ENCODE assay signal across 8 cellular contexts in the genomic region with DNA sequence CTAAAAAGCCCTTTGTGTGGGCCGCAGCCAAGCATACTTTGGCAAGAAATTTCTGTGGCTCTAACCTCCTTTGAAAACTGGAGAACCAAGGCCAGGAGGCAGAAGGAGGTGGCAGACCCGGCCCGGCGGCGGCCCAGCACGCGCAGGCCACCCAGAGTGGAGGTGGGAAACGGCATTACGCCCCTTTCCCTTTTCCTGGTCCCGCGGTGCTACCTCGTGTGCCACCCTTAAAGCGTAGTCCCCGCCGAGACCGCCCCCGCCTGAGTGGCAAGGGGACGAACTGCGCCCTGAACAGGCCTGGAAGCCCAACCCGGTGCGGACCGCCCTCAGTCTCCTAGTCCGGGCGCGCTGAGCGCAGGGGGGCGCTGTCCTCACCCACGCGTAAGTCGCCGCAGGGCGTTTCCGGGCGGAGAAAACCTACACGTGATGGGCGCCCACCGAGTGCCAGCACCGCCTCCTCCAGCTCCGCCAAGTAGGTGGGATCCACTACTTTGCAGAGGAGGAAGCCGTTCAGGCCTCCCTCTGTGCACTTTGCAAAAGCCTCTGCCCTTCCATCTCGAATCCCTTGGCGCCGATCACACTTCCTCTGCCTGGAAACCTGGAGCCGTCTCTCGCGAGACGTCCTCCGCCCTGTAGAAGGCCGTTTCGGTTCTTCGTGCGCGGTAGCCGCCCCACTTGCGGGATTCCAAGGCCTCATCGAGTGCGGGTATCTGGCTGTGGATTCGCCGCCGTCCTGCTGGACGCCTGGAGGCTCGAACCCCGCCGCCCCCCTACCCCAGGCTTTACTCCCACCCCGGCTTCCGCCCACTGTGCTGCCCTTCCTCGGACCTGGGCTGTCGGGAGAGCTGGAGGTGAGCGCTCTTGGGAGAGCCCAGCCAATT. TPM values are rescaled to one million over a fixed set of nuclear protein-coding genes. Genes with fewer than 3 reads are reported as not detected.
A peak's percentile ranks its signal among the peaks of the same experiment; 100 is the strongest.
DNase-seq lines count a peak whose midpoint lies in the region; ATAC-seq and TF ChIP-seq lines count a peak whose summit lies in the region.

A gene with protein sequence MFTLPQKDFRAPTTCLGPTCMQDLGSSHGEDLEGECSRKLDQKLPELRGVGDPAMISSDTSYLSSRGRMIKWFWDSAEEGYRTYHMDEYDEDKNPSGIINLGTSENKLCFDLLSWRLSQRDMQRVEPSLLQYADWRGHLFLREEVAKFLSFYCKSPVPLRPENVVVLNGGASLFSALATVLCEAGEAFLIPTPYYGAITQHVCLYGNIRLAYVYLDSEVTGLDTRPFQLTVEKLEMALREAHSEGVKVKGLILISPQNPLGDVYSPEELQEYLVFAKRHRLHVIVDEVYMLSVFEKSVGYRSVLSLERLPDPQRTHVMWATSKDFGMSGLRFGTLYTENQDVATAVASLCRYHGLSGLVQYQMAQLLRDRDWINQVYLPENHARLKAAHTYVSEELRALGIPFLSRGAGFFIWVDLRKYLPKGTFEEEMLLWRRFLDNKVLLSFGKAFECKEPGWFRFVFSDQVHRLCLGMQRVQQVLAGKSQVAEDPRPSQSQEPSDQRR (plus strand): TSS at position 420 of the 881 bp plus-strand sequence. CDS start 1,358 bp downstream, outside the sequence.

- no peaks in the 10 kb centered on the region for H3K9me3 ChIP-seq in hepatocyte (ENCODE audit: low read depth)
- H3K9me3 ChIP-seq in aorta (ENCODE audit: control insufficient read depth, low read length): no peaks in the 10 kb centered on the region

- intact Hi-C loops in aorta (cut with DNase I): no loop called here

- DNase-seq in NCI-H1436 treated with DMSO at 0.1 percent for 48 hours (lab: John Stamatoyannopoulos, UW): peak; percentile 78
- peak; percentile 84 for DNase-seq in T-helper 9 cell
- DNase-seq in astrocyte of the hippocampus (ENCODE audit: low read depth, low spot score): peak; percentile 96
- DNase-seq in hepatocyte (ENCODE audit: low spot score): peak; percentile 97
- peak; percentile 98 for DNase-seq in retina
- DNase-seq in aorta: peak; percentile 99

- H3K4me3 ChIP-seq in GM12875 (ENCODE audit: low read depth, low read length) (peak within 1 kb of the TSS; percentile 73), hepatocyte (peak within 1 kb of the TSS; percentile 53), aorta (ENCODE audit: low read length in 2 of 2) (peak within 1 kb of the TSS; percentile 67 to 76)

- H3K27ac ChIP-seq in hepatocyte: peak within 1 kb of the TSS; percentile 93
- H3K27ac ChIP-seq in aorta (ENCODE audit: low read depth in 1 of 2, low read length in 2 of 2): peak within 1 kb of the TSS in 1 of 2 donors; percentile 91

- no peaks in the 10 kb centered on the region for H3K9me2 ChIP-seq in hepatocyte (replicated peaks; ENCODE audit: insufficient read depth)

- peak within 1 kb of the TSS; percentile 89 for H2AFZ ChIP-seq in hepatocyte

- H3K4me2 ChIP-seq in hepatocyte: peak within 1 kb of the TSS; percentile 81

- H4K20me1 ChIP-seq in hepatocyte (ENCODE audit: insufficient read depth, poor library complexity, severe bottlenecking): no peaks in the 10 kb centered on the region

- peak; percentile 90 for TF ChIP-seq CTCF in GM12875 (IDR thresholded peaks at IDR 0.05; ENCODE audit: borderline replicate concordance, insufficient read depth, low read depth, low read length)
- TF ChIP-seq CTCF in hepatocyte (IDR thresholded peaks at IDR 0.05; ENCODE audit: poor library complexity): peak; percentile 91

- ATAC-seq in HG02678 (IDR thresholded peaks at IDR 0.05; ENCODE audit: unreplicated experiment) (peak; percentile 97), aorta (ENCODE audit: low FRiP score) (peak; percentile 98)

- H3K79me2 ChIP-seq in hepatocyte: peaks cover 3% of the 10 kb centered on the region

- H3K36me3 ChIP-seq in hepatocyte (replicated peaks; ENCODE audit: insufficient read depth, low read depth) (no peaks in the 10 kb centered on the region), aorta (ENCODE audit: control insufficient read depth in 1 of 2, insufficient read depth in 2 of 2, low read length in 1 of 2) (no peaks in the 10 kb centered on the region)

- no peaks in the 10 kb centered on the region for H3K27me3 ChIP-seq in hepatocyte
- H3K27me3 ChIP-seq in aorta (ENCODE audit: control insufficient read depth in 1 of 2, insufficient read depth in 2 of 2, low read length in 1 of 2): no peaks in the 10 kb centered on the region

- H3K4me1 ChIP-seq in hepatocyte (ENCODE audit: insufficient read depth) (peaks cover 10% of the 10 kb centered on the region), aorta (ENCODE audit: control insufficient read depth in 1 of 2, insufficient read depth in 2 of 2, low read length in 2 of 2) (no peaks in the 10 kb centered on the region)

- 5% methylated on average over 54 of the region's 69 CpGs for WGBS in hepatocyte (ENCODE audit: low lambda C conversion rate, missing lambda C conversion rate)
- 0 to 1% methylated on average over 69 of the region's 69 CpGs for WGBS in aorta, 2 donors

RNA-seq across cellular contexts. Expression of the gene that starts here (rescaled TPM):
- total RNA-seq in hepatocyte (5.9 and 9.9 TPM in 2 replicates), aorta (10 to 100 TPM; 31.7 to 88.9 TPM)
- polyA plus RNA-seq in hepatocyte (21.4 and 23.1 TPM in 2 replicates), aorta (10 to 100 TPM in 1 of 2 donors, 1 to 10 TPM in 1; 8.8 to 92.5 TPM)
